10 cellular contexts compared by ENCODE assay signal in genomic region chr4:150583287-150584197, GRCh38. TPM values are rescaled to one million over a fixed set of nuclear protein-coding genes. Genes with fewer than 3 reads are reported as not detected.
DNase-seq lines count a peak whose midpoint lies in the region; ATAC-seq and FAIRE-seq lines count a peak whose summit lies in the region.
"Had no signal": no experiment of that assay in that cellular context is flagged by ENCODE, and none has a peak within 500 bp of the region (broad histone marks: within the 10 kb centered on the region; RNA-seq: fewer than 3 reads in every experiment).

No MANE protein-coding gene starts in this region.

- peak; percentile 83 for ATAC-seq in left lobe of liver

- DNase-seq in HTR-8/SVneo (ENCODE audit: insufficient read length, low spot score) (peak; percentile 32), ecto neural progenitor cell (ENCODE audit: low spot score) (peak; percentile 67), left lobe of liver (ENCODE audit: low spot score) (peak; percentile 86), NCI-H187 (lab: John Stamatoyannopoulos, UW) (no peak), HT-29 (ENCODE audit: low spot score) (no peak), germinal center (ENCODE audit: low spot score) (no peak), ureter (ENCODE audit: low spot score) (no peak)
- DNase-seq: activated T-cell treated with anti-CD3 and anti-CD28 coated beads for 4 hours had no signal

- peak; percentile 73 for FAIRE-seq in HTR-8/SVneo (lab: Jason Lieb, UNC)

- no peak overlapping the region for H3K27ac ChIP-seq in skin epidermis
- H3K27ac ChIP-seq: SK-N-MC had no signal

- peak overlapping the region in 4 of 7 experiments; percentile 6 to 16 (median 9) for H3K4me3 ChIP-seq in skin epidermis
- H3K4me3 ChIP-seq: SK-N-MC had no signal

RNA-seq across cellular contexts. Expression of gene MAB21L2, which starts 1.6 kb away (rescaled TPM):
- total RNA-seq in left lobe of liver (0.48 TPM), ureter (not detected)
- not detected in 2 replicates for total RNA-seq in HT-29 (2014; rRNA removed; shearing (Covaris generic))

Comparison
In these comparisons a context has a peak if more than half of its experiments do, and no peak if none do; other contexts are left out.
1. DNase-seq: peak in HTR-8/SVneo (single experiment), ecto neural progenitor cell (single experiment) and left lobe of liver (single experiment); none in NCI-H187 (0 of 2), HT-29 (single experiment), germinal center (single experiment) and ureter (single experiment).